In genomic region chr4:53421791-53422190, GRCh38 we compare ENCODE assay signal across 25 cellular contexts.
"Had no signal": no experiment of that assay in that cellular context is flagged by ENCODE, and none has a peak within 500 bp of the region (broad histone marks: within the 10 kb centered on the region; RNA-seq: fewer than 3 reads in every experiment).

No MANE protein-coding gene starts in this region.

- H3K9me3 ChIP-seq: SJSA1 had no signal

- H3K27me3 ChIP-seq: SJSA1 had no signal

- H3K4me3 ChIP-seq: K562, SJSA1 had no signal

- H3K9me3 Mint-ChIP-seq: IgD-negative memory B cell had no signal

- ATAC-seq: K562 had no signal

- H3K27me3 Mint-ChIP-seq: IgD-negative memory B cell had no signal

- H3K27ac Mint-ChIP-seq: IgD-negative memory B cell had no signal

- DNase-seq: Kasumi-1, MM.1S, NCI-H1092 treated with DMSO at 0.1 percent for 48 hours, NCI-H1436, NCI-H187, NCI-H2029, NCI-H2081 treated with DMSO at 0.1 percent for 48 hours, NCI-H2171, NCI-H226, NCI-H446, NCI-H510A, NCI-H524 treated with DMSO at 0.1 percent for 48 hours, NCI-H69, NCI-H774, Right ventricle myocardium superior, RPMI8226, SIG-M5, SW 1271 had no signal

- FAIRE-seq: HTR-8/SVneo, K562, RCC 7860 had no signal

- H3K4me1 ChIP-seq: SJSA1 had no signal

- H3K27ac ChIP-seq: HL-60, KMS-11, SJSA1 had no signal

- H3K4me3 Mint-ChIP-seq: IgD-negative memory B cell had no signal
